19 cellular contexts compared by ENCODE assay signal in the genomic region with DNA sequence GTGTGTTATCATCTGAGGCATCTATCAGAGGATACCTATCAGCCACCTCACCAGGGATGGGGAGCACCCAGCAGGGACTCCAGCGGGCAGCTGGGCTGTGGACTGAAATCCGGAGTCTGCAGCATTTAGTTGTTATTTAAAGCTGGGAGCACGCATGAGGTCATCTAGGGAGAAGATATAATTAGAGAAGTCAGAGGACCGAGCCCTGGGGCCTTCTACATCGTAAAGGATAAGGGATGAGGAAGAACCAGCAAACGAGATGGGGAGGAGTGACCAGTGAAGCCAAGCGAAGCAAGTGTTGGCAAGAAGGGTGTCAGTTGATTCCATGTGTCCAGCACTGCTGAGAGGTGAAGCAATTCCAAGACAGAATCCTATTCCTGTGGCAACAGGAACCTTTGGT.
"Had no signal": no experiment of that assay in that cellular context is flagged by ENCODE, and none has a peak within 500 bp of the region (broad histone marks: within the 10 kb centered on the region; RNA-seq: fewer than 3 reads in every experiment).

No MANE protein-coding gene starts in this region.

- ATAC-seq: effector memory CD8-positive, alpha-beta T cell; naive thymus-derived CD4-positive, alpha-beta T cell had no signal

- H3K36me3 ChIP-seq: neural progenitor cell, prostate gland, thyroid gland had no signal

- H3K27me3 ChIP-seq: neural progenitor cell, thyroid gland had no signal

- H3K27ac ChIP-seq: neural progenitor cell, thyroid gland had no signal

- H2AFZ ChIP-seq: neural progenitor cell had no signal

- H3K4me1 ChIP-seq: neural progenitor cell had no signal

- H3K4me2 ChIP-seq: neural progenitor cell had no signal

- H3K9me3 ChIP-seq: prostate gland, thyroid gland had no signal

- H3K9ac ChIP-seq: neural progenitor cell had no signal

- DNase-seq: activated B cell treated with CpG ODN at 0.5 μM for 24 hours; activated CD4-positive, alpha-beta memory T cell treated with anti-CD3 and anti-CD28 coated beads for 36 hours; activated CD4-positive, alpha-beta T cell treated with anti-CD3 and anti-CD28 coated beads for 4 hours; activated naive CD4-positive, alpha-beta T cell; activated naive CD8-positive, alpha-beta T cell treated with anti-CD3 and anti-CD28 coated beads for 36 hours; activated T-cell treated with anti-CD3 and anti-CD28 coated beads for 4 hours; amniotic stem cell; effector memory CD8-positive, alpha-beta T cell; mesendoderm; naive thymus-derived CD4-positive, alpha-beta T cell; stimulated activated CD4-positive, alpha-beta T cell treated with anti-CD3 and anti-CD28 coated beads, Interleukin-12 subunit alpha, Interleukin-12 subunit beta, amount 100 ng/mL, for 4 hours; stimulated activated CD4-positive, alpha-beta T cell treated with anti-CD3 and anti-CD28 coated beads, Interleukin-1b, Interleukin-23, amount 100 ng/mL, for 48 hours; stimulated activated CD8-positive, alpha-beta memory T cell treated with anti-CD3 and anti-CD28 coated beads, Interleukin-4, amount 100 ng/mL, for 48 hours; stimulated activated naive CD4-positive, alpha-beta T cell; T-helper 1 cell; T-helper 9 cell; thyroid gland had no signal

- H3K4me3 ChIP-seq: neural progenitor cell, prostate gland, thyroid gland had no signal
